Comparison of ENCODE assay signal across 24 cellular contexts in genomic region chr1:53190210-53190611, GRCh38. TPM values are rescaled to one million over a fixed set of nuclear protein-coding genes. Genes with fewer than 3 reads are reported as not detected.
"Had no signal": no experiment of that assay in that cellular context is flagged by ENCODE, and none has a peak within 500 bp of the region (broad histone marks: within the 10 kb centered on the region; RNA-seq: fewer than 3 reads in every experiment).

No MANE protein-coding gene starts in this region.

- H3K4me1 ChIP-seq: ascending aorta, thyroid gland had no signal

- H3K4me1 Mint-ChIP-seq: activated naive CD4-positive, alpha-beta T cell treated with anti-CD3 and anti-CD28 coated beads, Interleukin-2, amount 50 U/mL, for 24 hours had no signal

- ATAC-seq: activated T-cell treated with anti-CD3 and anti-CD28 coated beads, Interleukin-2, amount 50 U/mL, for 72 hours had no signal

- FAIRE-seq: colon had no signal

- H3K9me3 ChIP-seq: ascending aorta, thyroid gland had no signal

- H3K27me3 ChIP-seq: ascending aorta, cardiac muscle cell, dorsolateral prefrontal cortex, thyroid gland had no signal

- H3K4me3 Mint-ChIP-seq: activated naive CD4-positive, alpha-beta T cell treated with anti-CD3 and anti-CD28 coated beads, Interleukin-2, amount 50 U/mL, for 24 hours; activated T-cell treated with anti-CD3 and anti-CD28 coated beads, Interleukin-2, amount 50 U/mL, for 72 hours; T-helper 1 cell treated with Interleukin-12 subunit alpha and Interleukin-12 subunit beta and Interleukin-4 antibody, amounts not matched to agents 30 μg/mL and 1 μg/mL, for 36 hours had no signal

- H3K27ac Mint-ChIP-seq: activated naive CD4-positive, alpha-beta T cell treated with anti-CD3 and anti-CD28 coated beads, Interleukin-2, amount 50 U/mL, for 24 hours; activated T-cell treated with anti-CD3 and anti-CD28 coated beads, Interleukin-2, amount 50 U/mL, for 72 hours; T-helper 1 cell treated with Interleukin-12 subunit alpha and Interleukin-12 subunit beta and Interleukin-4 antibody, amounts not matched to agents 30 μg/mL and 1 μg/mL, for 36 hours had no signal

- H3K4me3 ChIP-seq: ascending aorta, cardiac muscle cell, dorsolateral prefrontal cortex, thyroid gland had no signal

- H3K36me3 ChIP-seq: ascending aorta, cardiac muscle cell, thyroid gland had no signal

- DNase-seq: activated CD4-positive, alpha-beta T cell treated with anti-CD3 and anti-CD28 coated beads, Interleukin-2, amount 50 U/mL, for 4 hours; activated gamma-delta T cell; activated T-cell treated with anti-CD3 and anti-CD28 coated beads, Interleukin-2, amount 50 U/mL, for 72 hours; dorsolateral prefrontal cortex; foreskin fibroblast; glutamatergic neuron; hippocampal formation; islet precursor cell; mammary epithelial cell; stimulated activated CD4-positive, alpha-beta T cell treated with anti-CD3 and anti-CD28 coated beads, Interleukin-12 subunit alpha, Interleukin-12 subunit beta, amount 100 ng/mL, for 4 hours; stimulated activated CD4-positive, alpha-beta T cell treated with anti-CD3 and anti-CD28 coated beads, Interleukin-1b, Interleukin-23, amount 100 ng/mL, for 48 hours; stimulated activated CD8-positive, alpha-beta memory T cell treated with anti-CD3 and anti-CD28 coated beads, Interleukin-4, amount 100 ng/mL, for 48 hours; stimulated activated naive CD4-positive, alpha-beta T cell treated with Interleukin-2 at 50 U/mL for 16 hours; thyroid gland had no signal

- H3K36me3 Mint-ChIP-seq: activated naive CD4-positive, alpha-beta T cell treated with anti-CD3 and anti-CD28 coated beads, Interleukin-2, amount 50 U/mL, for 24 hours had no signal

- H3K9me3 Mint-ChIP-seq: activated naive CD4-positive, alpha-beta T cell treated with anti-CD3 and anti-CD28 coated beads, Interleukin-2, amount 50 U/mL, for 24 hours; activated T-cell treated with anti-CD3 and anti-CD28 coated beads, Interleukin-2, amount 50 U/mL, for 72 hours; T-helper 1 cell treated with Interleukin-12 subunit alpha and Interleukin-12 subunit beta and Interleukin-4 antibody, amounts not matched to agents 30 μg/mL and 1 μg/mL, for 36 hours had no signal

- H3K27ac ChIP-seq: ascending aorta, cardiac muscle cell, dorsolateral prefrontal cortex, epithelial cell of prostate, thyroid gland had no signal

RNA-seq across cellular contexts. Expression of gene SLC1A7, which starts 47.8 kb away (rescaled TPM):
- total RNA-seq: activated CD8-positive, alpha-beta memory T cell treated with anti-CD3 and anti-CD28 coated beads for 36 hours; activated T-cell treated with anti-CD3 and anti-CD28 coated beads, Interleukin-2, amount 50 U/mL, for 72 hours; ascending aorta; cardiac muscle cell; mammary epithelial cell; pulmonary artery endothelial cell; ureter had no signal
- polyA plus RNA-seq: cardiac muscle cell, mammary epithelial cell, neural cell had no signal
